24 cellular contexts compared by ENCODE assay signal in genomic region chr2:40823465-40823864, GRCh38.
"Had no signal": no experiment of that assay in that cellular context is flagged by ENCODE, and none has a peak within 500 bp of the region (broad histone marks: within the 10 kb centered on the region; RNA-seq: fewer than 3 reads in every experiment).

No MANE protein-coding gene starts in this region.

- H3K9me3 ChIP-seq: ascending aorta, body of pancreas, MG63 had no signal

- ATAC-seq: activated CD8-positive, alpha-beta T cell treated with anti-CD3 and anti-CD28 coated beads, Interleukin-2, amount 10 ng/mL, durations not matched to agents 7 days and 5 days; body of pancreas; T-helper 17 cell had no signal

- H3K36me3 ChIP-seq: ascending aorta, MG63 had no signal

- H3K4me1 Mint-ChIP-seq: T-helper 17 cell had no signal

- H3K9me3 Mint-ChIP-seq: activated naive CD4-positive, alpha-beta T cell treated with anti-CD3 and anti-CD28 coated beads, Interleukin-2, amount 10 ng/mL, durations not matched to agents 7 days and 5 days; activated T-helper 2 cell treated with anti-CD3 and anti-CD28 coated beads, Interferon-gamma antibody, Interleukin-2, Interleukin-4, amounts not matched to agents 10 μg/mL and 5 μg/mL and 100 μg/mL, durations not matched to agents 14 hours and 24 hours and 36 hours had no signal

- FAIRE-seq: bronchial epithelial cell had no signal

- H3K4me3 ChIP-seq: ascending aorta, body of pancreas, coronary artery, MG63 had no signal

- H3K27me3 ChIP-seq: ascending aorta, body of pancreas, MG63 had no signal

- DNase-seq: activated CD4-positive, alpha-beta T cell treated with anti-CD3 and anti-CD28 coated beads, Interleukin-2, amount 10 ng/mL, durations not matched to agents 7 days and 5 days; activated CD4-positive, CD25-positive, alpha-beta regulatory T cell; activated CD8-positive, alpha-beta T cell treated with anti-CD3 and anti-CD28 coated beads, Interleukin-2, amount 10 ng/mL, durations not matched to agents 7 days and 5 days; activated gamma-delta T cell treated with Interleukin-2 at 50 U/mL for 16 hours; activated naive CD4-positive, alpha-beta T cell treated with anti-CD3 and anti-CD28 coated beads, Interleukin-2, amount 10 ng/mL, durations not matched to agents 7 days and 5 days; activated T-cell treated with anti-CD3 and anti-CD28 coated beads, Interleukin-2, amount 50 U/mL, for 48 hours; amniotic stem cell; body of pancreas; central memory CD4-positive, alpha-beta T cell; KG1; MG63; NCI-H1105; NCI-H1436; NCI-H187; NCI-H2081 treated with DMSO at 0.1 percent for 48 hours; NCI-H446; NCI-H524; SIG-M5; T-helper 17 cell had no signal

- H3K27ac Mint-ChIP-seq: activated CD4-positive, alpha-beta T cell treated with anti-CD3 and anti-CD28 coated beads, Interleukin-2, amount 10 ng/mL, durations not matched to agents 7 days and 5 days; activated CD8-positive, alpha-beta T cell treated with anti-CD3 and anti-CD28 coated beads, Interleukin-2, amount 10 ng/mL, durations not matched to agents 7 days and 5 days; activated naive CD4-positive, alpha-beta T cell treated with anti-CD3 and anti-CD28 coated beads, Interleukin-2, amount 10 ng/mL, durations not matched to agents 7 days and 5 days; activated T-helper 2 cell treated with anti-CD3 and anti-CD28 coated beads, Interferon-gamma antibody, Interleukin-2, Interleukin-4, amounts not matched to agents 10 μg/mL and 5 μg/mL and 100 μg/mL, durations not matched to agents 14 hours and 24 hours and 36 hours; T-helper 17 cell had no signal

- H3K36me3 Mint-ChIP-seq: activated naive CD4-positive, alpha-beta T cell treated with anti-CD3 and anti-CD28 coated beads, Interleukin-2, amount 10 ng/mL, durations not matched to agents 7 days and 5 days had no signal

- H3K4me3 Mint-ChIP-seq: activated CD4-positive, alpha-beta T cell treated with anti-CD3 and anti-CD28 coated beads, Interleukin-2, amount 10 ng/mL, durations not matched to agents 7 days and 5 days; activated CD8-positive, alpha-beta T cell treated with anti-CD3 and anti-CD28 coated beads, Interleukin-2, amount 10 ng/mL, durations not matched to agents 7 days and 5 days; activated naive CD4-positive, alpha-beta T cell treated with anti-CD3 and anti-CD28 coated beads, Interleukin-2, amount 10 ng/mL, durations not matched to agents 7 days and 5 days; T-helper 17 cell had no signal

- H3K27ac ChIP-seq: ascending aorta, body of pancreas, coronary artery, VCaP had no signal

- H3K4me1 ChIP-seq: ascending aorta, body of pancreas had no signal

- H3K27me3 Mint-ChIP-seq: activated CD4-positive, alpha-beta T cell treated with anti-CD3 and anti-CD28 coated beads, Interleukin-2, amount 10 ng/mL, durations not matched to agents 7 days and 5 days; activated naive CD4-positive, alpha-beta T cell treated with anti-CD3 and anti-CD28 coated beads, Interleukin-2, amount 10 ng/mL, durations not matched to agents 7 days and 5 days; T-helper 17 cell had no signal
